ENCODE assay signal across 8 cellular contexts in genomic region chr7:157126921-157127320, GRCh38.
"Had no signal": no experiment of that assay in that cellular context is flagged by ENCODE, and none has a peak within 500 bp of the region (broad histone marks: within the 10 kb centered on the region; RNA-seq: fewer than 3 reads in every experiment).

No MANE protein-coding gene starts in this region.

- DNase-seq: H9, HCEC 1CT, KG1 had no signal

- FAIRE-seq: H1, H54, HTR-8/SVneo had no signal

- H2AFZ ChIP-seq: GM23338 had no signal

- ATAC-seq: GM23338 had no signal

- H3K4me1 Mint-ChIP-seq: IgD-negative memory B cell had no signal

- H3K36me3 Mint-ChIP-seq: IgD-negative memory B cell had no signal

- H3K4me3 Mint-ChIP-seq: GM23338, H9, IgD-negative memory B cell had no signal

- H3K9me3 Mint-ChIP-seq: GM23338, H9, IgD-negative memory B cell had no signal

- H3K4me3 ChIP-seq: GM23338 had no signal

- H3K27ac Mint-ChIP-seq: GM23338, H9, IgD-negative memory B cell had no signal

- H3K4me2 ChIP-seq: GM23338 had no signal
